ENCODE assay signal across 10 cellular contexts in genomic region chrX:137028699-137029098, GRCh38. TPM values are rescaled to one million over a fixed set of nuclear protein-coding genes. Genes with fewer than 3 reads are reported as not detected.
"Had no signal": no experiment of that assay in that cellular context is flagged by ENCODE, and none has a peak within 500 bp of the region (broad histone marks: within the 10 kb centered on the region; RNA-seq: fewer than 3 reads in every experiment).

No MANE protein-coding gene starts in this region.

- H3K27ac ChIP-seq: KMS-11 had no signal

- H3K9ac ChIP-seq: KMS-11 had no signal

- DNase-seq: H7, HFFc6, KBM-7 had no signal

- H3K4me2 ChIP-seq: GM23338, KMS-11 had no signal

- H3K9me3 Mint-ChIP-seq: GM23338, HFFc6 had no signal

- H3K36me3 ChIP-seq: HAP-1 had no signal

- FAIRE-seq: HTR-8/SVneo had no signal

- H2AFZ ChIP-seq: GM23338 had no signal

- H3K27ac Mint-ChIP-seq: GM23338, HFFc6 had no signal

- H3K9me3 ChIP-seq: HAP-1 had no signal

- H3K4me1 ChIP-seq: HAP-1 had no signal

- H3K4me3 ChIP-seq: GM23338, HAP-1 had no signal

- ATAC-seq: GM23338, HCT116 had no signal

- H3K4me3 Mint-ChIP-seq: GM23338, HFFc6 had no signal

RNA-seq across cellular contexts. Expression of gene GPR101, which starts 5.1 kb away (rescaled TPM):
- total RNA-seq: GM23338, H4, H7, HFFc6, HT-29 had no signal
- polyA plus RNA-seq: GM23338 had no signal
